ENCODE assay signal across 8 cellular contexts in genomic region chr5:58460727-58461286, GRCh38. TPM values are rescaled to one million over a fixed set of nuclear protein-coding genes. Genes with fewer than 3 reads are reported as not detected.
DNase-seq lines count a peak whose midpoint lies in the region; ATAC-seq and TF ChIP-seq lines count a peak whose summit lies in the region.

No MANE protein-coding gene starts in this region.

- H3K27me3 ChIP-seq in BJ (ENCODE audit: control insufficient read depth, insufficient read depth, low read length), result no peaks in the 10 kb centered on the region
- no peaks in the 10 kb centered on the region for H3K27me3 ChIP-seq in dorsolateral prefrontal cortex
- H3K27me3 ChIP-seq in liver (ENCODE audit: control insufficient read depth in 4 of 4, insufficient read depth in 4 of 4, low read length in 3 of 4), result no peaks in the 10 kb centered on the region

- H3K36me3 ChIP-seq in BJ (ENCODE audit: control insufficient read depth, insufficient read depth, low read length) (peaks cover 3% of the 10 kb centered on the region), liver (ENCODE audit: control insufficient read depth in 4 of 4, insufficient read depth in 3 of 4, low read depth in 1 of 4, low read length in 3 of 4) (peaks cover 0 to 18% (median 15%) of the 10 kb centered on the region in 4 donors)

- H3K4me1 ChIP-seq in liver (ENCODE audit: control insufficient read depth in 4 of 4, insufficient read depth in 4 of 4, low read length in 3 of 4), result peaks cover 2 to 17% (median 12%) of the 10 kb centered on the region in 4 donors

- intact Hi-C loops in dorsolateral prefrontal cortex (cut with DNase I), result loop anchor here (1.0 to 10.0 kb wide), 9 partner anchors 574 to 1556 kb away; partner anchors contain the start of gene SETD9 (in 1 of the 2)

- 4% methylated on average over 30 of the region's 30 CpGs for WGBS in liver

- H3K4me3 ChIP-seq in BJ (ENCODE audit: low read depth, low read length) (peak overlapping the region; percentile 96), dorsolateral prefrontal cortex (peak overlapping the region; percentile 54 to 98 (median 86)), liver (ENCODE audit: low read depth in 1 of 3, low read length in 3 of 3) (peak overlapping the region; percentile 50 to 68 (median 51))

- peak overlapping the region; percentile 57 to 98 (median 93) for H3K27ac ChIP-seq in dorsolateral prefrontal cortex
- peak overlapping the region; percentile 87 to 99 for H3K27ac ChIP-seq in liver (ENCODE audit: low read depth in 1 of 2, low read length in 2 of 2)

- peak; percentile 95 to 97 for TF ChIP-seq RAD21 in liver (IDR thresholded peaks at IDR 0.05)

- peak; percentile 82 for TF ChIP-seq CTCF in BJ (IDR thresholded peaks at IDR 0.05; ENCODE audit: insufficient read depth, low read depth, low read length)
- TF ChIP-seq CTCF in dorsolateral prefrontal cortex (IDR thresholded peaks at IDR 0.05 in 54 of 56, conservative IDR thresholded peaks at IDR 0.05 in 2 of 56; ENCODE audit: low read depth in 1 of 56, partially characterized antibody in 56 of 56), result peak; percentile 72 to 97 (median 88)
- TF ChIP-seq CTCF in liver (IDR thresholded peaks at IDR 0.05; ENCODE audit: low read depth, low read length, missing input control), result peak; percentile 90

- ATAC-seq in HG03432 (IDR thresholded peaks at IDR 0.05; ENCODE audit: unreplicated experiment), result peak; percentile 75

- no peak for DNase-seq in BJ (ENCODE audit: low read depth)
- peak; percentile 53 for DNase-seq in GM19238 (ENCODE audit: insufficient read length, low spot score)
- DNase-seq in NCI-H526 (lab: John Stamatoyannopoulos, UW), result peak; percentile 45 to 69
- peak; percentile 94 for DNase-seq in activated CD4-positive, alpha-beta T cell treated with anti-CD3 and anti-CD28 coated beads, Interleukin-2, amount 50 U/mL, for 48 hours
- DNase-seq in dorsolateral prefrontal cortex, result peak; percentile 72 to 92 (median 88)
- DNase-seq in stimulated activated CD4-positive, alpha-beta T cell treated with anti-CD3 and anti-CD28 coated beads, Interleukin-4, amount 100 ng/mL, for 24 hours, result peak; percentile 93

- no peaks in the 10 kb centered on the region for H3K9me3 ChIP-seq in liver (ENCODE audit: control insufficient read depth in 4 of 4, low read length in 3 of 4)

- POLR2A ChIA-PET in BJ (lab: Charles Lee), result interaction anchor here (0.6 to 1.1 kb wide), 16 partner anchors 94 to 1163 kb away, joined by 3 to 16 read pairs (median 4); no protein-coding TSS in a partner anchor

- CTCF ChIA-PET in BJ (lab: Yijun Ruan, JAX), result interaction anchor here (0.6 to 5.9 kb wide), 51 partner anchors 15 to 1171 kb away, joined by 3 to 120 read pairs (median 4); no protein-coding TSS in a partner anchor

- peak overlapping the region; percentile 70 to 80 for H3K9ac ChIP-seq in liver (ENCODE audit: low read depth in 1 of 2, low read length in 2 of 2)

TF ChIP-seq in liver, 16 proteins besides CTCF, POLR2A, EP300 and RAD21:
- TF ChIP-seq TAF1 (conservative IDR thresholded peaks at IDR 0.05), result no peak
- peak; percentile 84 to 94 for TF ChIP-seq RXRA (IDR thresholded peaks at IDR 0.05)
- TF ChIP-seq SP1 (IDR thresholded peaks at IDR 0.05), result peak; percentile 41
- TF ChIP-seq EGR1 (IDR thresholded peaks at IDR 0.05; ENCODE audit: low read depth in 2 of 2), result no peak
- TF ChIP-seq, protein P1, sequence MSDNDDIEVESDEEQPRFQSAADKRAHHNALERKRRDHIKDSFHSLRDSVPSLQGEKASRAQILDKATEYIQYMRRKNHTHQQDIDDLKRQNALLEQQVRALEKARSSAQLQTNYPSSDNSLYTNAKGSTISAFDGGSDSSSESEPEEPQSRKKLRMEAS (IDR thresholded peaks at IDR 0.05), result peak; percentile 40
- peak; percentile 32 to 67 for TF ChIP-seq HNF4A (conservative IDR thresholded peaks at IDR 0.05)
- peak; percentile 96 for TF ChIP-seq YY1 (IDR thresholded peaks at IDR 0.05)
- peak; percentile 84 for TF ChIP-seq NR2F2 (IDR thresholded peaks at IDR 0.05)

RNA-seq across cellular contexts. Expression of gene PLK2, which starts 0.9 kb away (rescaled TPM):
- polyA plus RNA-seq in BJ (2011; rRNA removed) (20.7 and 21.7 TPM in 2 replicates), liver (1 to 10 TPM; 5.9 to 9.7 TPM)
- polyA minus RNA-seq in BJ (2011; rRNA and poly(A)+ RNA removed), result 41.0 and 47.9 TPM in 2 replicates
- total RNA-seq in dorsolateral prefrontal cortex (100 to 1,000 TPM in 87 of 120 experiments, 10 to 100 TPM in 33; 28.8 to 210 (median 124) TPM), liver (10 to 100 TPM; 34.9 to 39.5 TPM)

RNA-seq across cellular contexts. Expression of gene GAPT, which starts 30.4 kb away (rescaled TPM):
- polyA plus RNA-seq in BJ (2011; rRNA removed) (not detected in 2 replicates), liver (under 1 TPM; 0.17 to 0.46 TPM)
- not detected in 2 replicates for polyA minus RNA-seq in BJ (2011; rRNA and poly(A)+ RNA removed)
- total RNA-seq in dorsolateral prefrontal cortex (1 to 10 TPM in 37 of 120 experiments, under 1 TPM in 56, not detected in 27; 0.13 to 3.9 (median 0.82) TPM), liver (1 to 10 TPM; 1.4 to 2.5 TPM)
